ENCODE assay signal across 23 cellular contexts in the genomic region with DNA sequence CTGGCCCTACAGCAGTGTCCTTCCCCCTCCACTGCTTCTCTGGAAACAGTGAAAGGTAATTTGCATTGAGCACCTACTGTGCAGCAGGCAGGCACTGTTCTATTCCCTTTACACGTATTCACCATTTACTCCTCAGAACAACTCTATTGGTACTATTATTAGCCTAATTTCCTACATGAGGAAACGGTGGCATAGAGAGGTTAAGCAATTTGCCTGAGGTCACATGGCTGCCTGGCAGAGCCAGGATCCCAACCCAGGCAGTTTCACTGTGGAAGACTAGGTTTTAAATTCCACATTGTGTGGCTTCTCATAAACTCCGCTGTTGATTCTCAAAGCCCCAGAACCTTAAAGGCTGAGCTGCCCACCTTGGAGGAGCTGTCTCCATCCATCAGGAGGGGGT.
"Had no signal": no experiment of that assay in that cellular context is flagged by ENCODE, and none has a peak within 500 bp of the region (broad histone marks: within the 10 kb centered on the region; RNA-seq: fewer than 3 reads in every experiment).

No MANE protein-coding gene starts in this region.

- FAIRE-seq: endometrium, frontal cortex, kidney, pancreas had no signal

- ATAC-seq: effector memory CD8-positive, alpha-beta T cell; left lung; lower lobe of right lung; natural killer cell; pancreas; stimulated activated memory B cell treated with anti-CD40 and anti-IgM and Interleukin-4, amounts not matched to agents 10 μg/mL and 1 μg/mL and 100 μg/mL, for 72 hours; stimulated activated naive CD8-positive, alpha-beta T cell treated with anti-CD3 and anti-CD28 coated beads, Interleukin-15, Interleukin-2, amounts not matched to agents 100 U/mL and 50 U/mL, for 24 hours had no signal

- H3K36me3 ChIP-seq: esophagus squamous epithelium, left lung, neutrophil, pancreas, sigmoid colon, tibial artery had no signal

- H3K4me3 Mint-ChIP-seq: effector memory CD8-positive, alpha-beta T cell; natural killer cell; stimulated activated memory B cell treated with anti-CD40 and anti-IgM and Interleukin-4, amounts not matched to agents 10 μg/mL and 1 μg/mL and 100 μg/mL, for 72 hours; type B pancreatic cell had no signal

- H3K4me1 ChIP-seq: esophagus squamous epithelium, left lung, lower lobe of right lung, pancreas, testis, tibial artery had no signal

- H3K4me1 Mint-ChIP-seq: natural killer cell; stimulated activated memory B cell treated with anti-CD40 and anti-IgM and Interleukin-4, amounts not matched to agents 10 μg/mL and 1 μg/mL and 100 μg/mL, for 72 hours had no signal

- H3K27me3 ChIP-seq: esophagus squamous epithelium, hepatocyte, left lung, pancreas, sigmoid colon, testis, tibial artery had no signal

- H3K27ac Mint-ChIP-seq: effector memory CD8-positive, alpha-beta T cell; natural killer cell; stimulated activated memory B cell treated with anti-CD40 and anti-IgM and Interleukin-4, amounts not matched to agents 10 μg/mL and 1 μg/mL and 100 μg/mL, for 72 hours; type B pancreatic cell had no signal

- H3K4me3 ChIP-seq: esophagus squamous epithelium, hepatocyte, left lung, lower lobe of right lung, pancreas, sigmoid colon, testis, tibial artery had no signal

- DNase-seq: cerebellar nuclear complex; cortex of kidney; effector memory CD8-positive, alpha-beta T cell; esophagus squamous epithelium; head of caudate nucleus; kidney; left lung; lower lobe of right lung; natural killer cell; pancreas; sigmoid colon; stimulated activated CD4-positive, alpha-beta T cell treated with anti-CD3 and anti-CD28 coated beads, Interleukin-2, amount 100 ng/mL, for 24 hours; stimulated activated CD4-positive, alpha-beta T cell treated with anti-CD3 and anti-CD28 coated beads, Interleukin-4, amount 100 ng/mL, for 24 hours; stimulated activated naive CD8-positive, alpha-beta T cell treated with anti-CD3 and anti-CD28 coated beads, Interleukin-15, Interleukin-2, amounts not matched to agents 100 U/mL and 50 U/mL, for 24 hours; substantia nigra; testis; tibial artery had no signal

- H3K27ac ChIP-seq: esophagus squamous epithelium, hepatocyte, left lung, lower lobe of right lung, neutrophil, pancreas, sigmoid colon, testis, tibial artery had no signal

- H3K9me3 Mint-ChIP-seq: effector memory CD8-positive, alpha-beta T cell; natural killer cell; stimulated activated memory B cell treated with anti-CD40 and anti-IgM and Interleukin-4, amounts not matched to agents 10 μg/mL and 1 μg/mL and 100 μg/mL, for 72 hours; type B pancreatic cell had no signal

- H3K36me3 Mint-ChIP-seq: natural killer cell had no signal

- H3K9me3 ChIP-seq: esophagus squamous epithelium, left lung, lower lobe of right lung, neutrophil, pancreas, sigmoid colon, testis, tibial artery had no signal
